In genomic region chr2:188787002-188787660, GRCh38 we compare ENCODE assay signal across 11 cellular contexts.
DNase-seq lines count a peak whose midpoint lies in the region; ATAC-seq and TF ChIP-seq lines count a peak whose summit lies in the region.
"Had no signal": no experiment of that assay in that cellular context is flagged by ENCODE, and none has a peak within 500 bp of the region (broad histone marks: within the 10 kb centered on the region; RNA-seq: fewer than 3 reads in every experiment).

No MANE protein-coding gene starts in this region.

- peak overlapping the region in 3 of 5 experiments; percentile 47 to 68 (median 50) for H3K4me3 Mint-ChIP-seq in brain
- H3K4me3 Mint-ChIP-seq: stimulated activated memory B cell treated with anti-CD40 and anti-IgM and Interleukin-4, amounts not matched to agents 10 μg/mL and 1 μg/mL and 100 μg/mL, for 72 hours; T-helper 1 cell treated with Interleukin-12 subunit alpha and Interleukin-12 subunit beta and Interleukin-4 antibody, amounts not matched to agents 30 μg/mL and 1 μg/mL, for 36 hours had no signal

- DNase-seq in GM23248 (peak; percentile 85), hepatocyte (ENCODE audit: low spot score) (peak; percentile 74), T1000 (lab: John Stamatoyannopoulos, UW) (no peak), middle frontal gyrus (ENCODE audit: extremely low spot score, low spot score) (no peak)
- no peak for DNase-seq in stimulated activated CD8-positive, alpha-beta memory T cell treated with anti-CD3 and anti-CD28 coated beads, Interleukin-4, amount 100 ng/mL, for 48 hours
- DNase-seq: DMS153 had no signal

- H3K9me3 ChIP-seq in GM23248 (ENCODE audit: low read depth) (no peaks in the 10 kb centered on the region), hepatocyte (ENCODE audit: low read depth) (no peaks in the 10 kb centered on the region)

- H3K27ac ChIP-seq in GM23248 = peak overlapping the region; percentile 96
- peak overlapping the region; percentile 89 for H3K27ac ChIP-seq in hepatocyte
- peak overlapping the region in 16 of 21 experiments; percentile 4 to 93 (median 69) for H3K27ac ChIP-seq in skin epidermis

- H3K27ac Mint-ChIP-seq in brain = peak overlapping the region in 4 of 5 experiments; percentile 40 to 91 (median 71)
- H3K27ac Mint-ChIP-seq: stimulated activated memory B cell treated with anti-CD40 and anti-IgM and Interleukin-4, amounts not matched to agents 10 μg/mL and 1 μg/mL and 100 μg/mL, for 72 hours; T-helper 1 cell treated with Interleukin-12 subunit alpha and Interleukin-12 subunit beta and Interleukin-4 antibody, amounts not matched to agents 30 μg/mL and 1 μg/mL, for 36 hours had no signal

- H3K4me3 ChIP-seq in GM23248 = peak overlapping the region; percentile 57
- H3K4me3 ChIP-seq in hepatocyte = no peak overlapping the region
- peak overlapping the region in 1 of 7 experiments; percentile 0 for H3K4me3 ChIP-seq in skin epidermis

- peak overlapping the region; percentile 78 for H3K9ac ChIP-seq in GM23248

- no peaks in the 10 kb centered on the region for H3K36me3 ChIP-seq in GM23248 (ENCODE audit: low read depth)
- H3K36me3 ChIP-seq in hepatocyte (replicated peaks; ENCODE audit: insufficient read depth, low read depth) = no peaks in the 10 kb centered on the region

- H3K4me1 Mint-ChIP-seq in brain = peaks cover 36% of the 10 kb centered on the region
- H3K4me1 Mint-ChIP-seq: stimulated activated memory B cell treated with anti-CD40 and anti-IgM and Interleukin-4, amounts not matched to agents 10 μg/mL and 1 μg/mL and 100 μg/mL, for 72 hours had no signal

- in situ Hi-C loops in GM23248 (cut with MboI) = no loop called here

- H4K20me1 ChIP-seq in GM23248 (ENCODE audit: insufficient read depth) (no peaks in the 10 kb centered on the region), hepatocyte (ENCODE audit: insufficient read depth, poor library complexity, severe bottlenecking) (no peaks in the 10 kb centered on the region)

- whole genome bisulfite sequencing in GM23248 (ENCODE audit: low coverage in 1 of 2, low lambda C conversion rate in 2 of 2, missing lambda C conversion rate in 2 of 2), 2 experiments = 1 to 3% methylated on average over 6 of the region's 6 CpGs
- WGBS in hepatocyte (ENCODE audit: low lambda C conversion rate, missing lambda C conversion rate) = 33% methylated on average over 6 of the region's 6 CpGs

- no peaks in the 10 kb centered on the region for H3K27me3 Mint-ChIP-seq in brain
- H3K27me3 Mint-ChIP-seq: stimulated activated memory B cell treated with anti-CD40 and anti-IgM and Interleukin-4, amounts not matched to agents 10 μg/mL and 1 μg/mL and 100 μg/mL, for 72 hours had no signal

- H3K4me2 ChIP-seq in GM23248 (ENCODE audit: unreplicated experiment) (peak overlapping the region; percentile 81), hepatocyte (peak overlapping the region; percentile 60)

- no peaks in the 10 kb centered on the region for H3K79me2 ChIP-seq in GM23248 (ENCODE audit: insufficient read depth)
- H3K79me2 ChIP-seq in hepatocyte = no peaks in the 10 kb centered on the region

- H3K27me3 ChIP-seq in GM23248 (replicated peaks; ENCODE audit: insufficient read depth) = no peaks in the 10 kb centered on the region
- no peaks in the 10 kb centered on the region for H3K27me3 ChIP-seq in hepatocyte

- H3K4me1 ChIP-seq in GM23248 (ENCODE audit: insufficient read depth) (peaks cover 70% of the 10 kb centered on the region), hepatocyte (ENCODE audit: insufficient read depth) (peaks cover 24% of the 10 kb centered on the region)

- H3K9me2 ChIP-seq in GM23248 (ENCODE audit: insufficient read depth) (no peaks in the 10 kb centered on the region), hepatocyte (replicated peaks; ENCODE audit: insufficient read depth) (no peaks in the 10 kb centered on the region)

- H3F3A ChIP-seq in GM23248 (ENCODE audit: insufficient read depth) = peaks cover 57% of the 10 kb centered on the region

- H2AFZ ChIP-seq in GM23248 (peak overlapping the region; percentile 58), hepatocyte (no peak overlapping the region)

- TF ChIP-seq CTCF in brain (conservative IDR thresholded peaks at IDR 0.05) (no peak), hepatocyte (IDR thresholded peaks at IDR 0.05; ENCODE audit: poor library complexity) (no peak)

- H3K36me3 Mint-ChIP-seq in brain = no peaks in the 10 kb centered on the region
- H3K36me3 Mint-ChIP-seq: stimulated activated memory B cell treated with anti-CD40 and anti-IgM and Interleukin-4, amounts not matched to agents 10 μg/mL and 1 μg/mL and 100 μg/mL, for 72 hours had no signal

- no peaks in the 10 kb centered on the region for H3K9me3 Mint-ChIP-seq in brain
- H3K9me3 Mint-ChIP-seq: stimulated activated memory B cell treated with anti-CD40 and anti-IgM and Interleukin-4, amounts not matched to agents 10 μg/mL and 1 μg/mL and 100 μg/mL, for 72 hours; T-helper 1 cell treated with Interleukin-12 subunit alpha and Interleukin-12 subunit beta and Interleukin-4 antibody, amounts not matched to agents 30 μg/mL and 1 μg/mL, for 36 hours had no signal

- ATAC-seq in GM19452 (IDR thresholded peaks at IDR 0.05; ENCODE audit: unreplicated experiment) = no peak
- ATAC-seq: stimulated activated memory B cell treated with anti-CD40 and anti-IgM and Interleukin-4, amounts not matched to agents 10 μg/mL and 1 μg/mL and 100 μg/mL, for 72 hours had no signal

Comparison
In these comparisons a context has a peak if more than half of its experiments do, and no peak if none do; other contexts are left out.
1. DNase-seq: peak in GM23248 (single experiment) and hepatocyte (single experiment); none in stimulated activated CD8-positive, alpha-beta memory T cell treated with anti-CD3 and anti-CD28 coated beads, Interleukin-4, amount 100 ng/mL, for 48 hours (single experiment), T1000 (single experiment) and middle frontal gyrus (single experiment).
2. Peak in every context shown above with its lines, with median percentiles within 50 percentile points of each other: H3K27ac ChIP-seq.